Comparison of ENCODE assay signal across 11 cellular contexts in genomic region chr1:173297798-173298391, GRCh38.
DNase-seq lines count a peak whose midpoint lies in the region; ATAC-seq and TF ChIP-seq lines count a peak whose summit lies in the region.
"Had no signal": no experiment of that assay in that cellular context is flagged by ENCODE, and none has a peak within 500 bp of the region (broad histone marks: within the 10 kb centered on the region; RNA-seq: fewer than 3 reads in every experiment).

No MANE protein-coding gene starts in this region.

- H3K27ac ChIP-seq in MM.1S (ENCODE audit: low read length) (no peak overlapping the region), substantia nigra (ENCODE audit: low read depth, low read length, poor library complexity, severe bottlenecking) (no peak overlapping the region), suprapubic skin (no peak overlapping the region)

- no peak overlapping the region for H3K4me3 Mint-ChIP-seq in progenitor cell of endocrine pancreas (ENCODE audit: low read depth)

- no peaks in the 10 kb centered on the region for H3K27me3 Mint-ChIP-seq in progenitor cell of endocrine pancreas

- no peaks in the 10 kb centered on the region for H3F3A ChIP-seq in MM.1S (ENCODE audit: insufficient read depth, low read length)

- TF ChIP-seq POLR2A in suprapubic skin (IDR thresholded peaks at IDR 0.05): no peak

- H3K27me3 ChIP-seq in MM.1S (replicated peaks; ENCODE audit: insufficient read depth, low read length) (no peaks in the 10 kb centered on the region), suprapubic skin (no peaks in the 10 kb centered on the region)

- no peak for TF ChIP-seq EP300 in suprapubic skin (IDR thresholded peaks at IDR 0.05)

- H3K9me3 Mint-ChIP-seq in progenitor cell of endocrine pancreas (ENCODE audit: low read depth): no peaks in the 10 kb centered on the region

- DNase-seq in fibroblast of villous mesenchyme (ENCODE audit: low read depth): peak; percentile 64
- no peak for DNase-seq in MM.1S
- no peak for DNase-seq in substantia nigra (lab: John Stamatoyannopoulos, UW)
- no peak for DNase-seq in progenitor cell of endocrine pancreas (ENCODE audit: low spot score, unreplicated experiment)
- DNase-seq in suprapubic skin (ENCODE audit: low spot score in 2 of 2): no peak
- DNase-seq: NCI-H1436, T-helper 9 cell had no signal

- no peak for TF ChIP-seq CTCF in fibroblast of villous mesenchyme (IDR thresholded peaks at IDR 0.05; ENCODE audit: insufficient read depth, low read depth, low read length)
- TF ChIP-seq CTCF in MM.1S (IDR thresholded peaks at IDR 0.05; ENCODE audit: low read length): no peak
- TF ChIP-seq CTCF in progenitor cell of endocrine pancreas (IDR thresholded peaks at IDR 0.05; ENCODE audit: unreplicated experiment): no peak
- no peak for TF ChIP-seq CTCF in suprapubic skin (IDR thresholded peaks at IDR 0.05)

- WGBS in suprapubic skin: 66% methylated on average over 4 of the region's 4 CpGs

- no peak overlapping the region for H3K4me3 ChIP-seq in fibroblast of villous mesenchyme (ENCODE audit: low read depth, low read length)
- no peak overlapping the region for H3K4me3 ChIP-seq in MM.1S (ENCODE audit: low read length)
- no peak overlapping the region for H3K4me3 ChIP-seq in suprapubic skin
- H3K4me3 ChIP-seq: lung had no signal

- H4K20me1 ChIP-seq in MM.1S (ENCODE audit: insufficient read depth, low read length): no peaks in the 10 kb centered on the region

- H3K36me3 ChIP-seq in MM.1S (replicated peaks; ENCODE audit: insufficient read depth, low read length) (no peaks in the 10 kb centered on the region), suprapubic skin (no peaks in the 10 kb centered on the region)

- H3K79me2 ChIP-seq in MM.1S (ENCODE audit: low read length): no peaks in the 10 kb centered on the region

- no peak overlapping the region for H3K9ac ChIP-seq in MM.1S (ENCODE audit: low read length)

- peaks cover 33% of the 10 kb centered on the region for H3K4me1 Mint-ChIP-seq in progenitor cell of endocrine pancreas (ENCODE audit: low read depth)

- H3K4me2 ChIP-seq in MM.1S (ENCODE audit: low read depth, low read length): no peak overlapping the region

- no peaks in the 10 kb centered on the region for H3K9me2 ChIP-seq in MM.1S (replicated peaks; ENCODE audit: insufficient read depth, low read length)

- ATAC-seq in GM18508 (IDR thresholded peaks at IDR 0.05; ENCODE audit: insufficient read depth, unreplicated experiment) (peak; percentile 74), GM21367 (IDR thresholded peaks at IDR 0.05; ENCODE audit: unreplicated experiment) (peak; percentile 84), HG03280 (IDR thresholded peaks at IDR 0.05; ENCODE audit: unreplicated experiment) (peak; percentile 86)

- no peaks in the 10 kb centered on the region for H3K36me3 Mint-ChIP-seq in progenitor cell of endocrine pancreas (ENCODE audit: insufficient read depth)

- H3K9me3 ChIP-seq in MM.1S (replicated peaks; ENCODE audit: insufficient read depth, low read length): no peaks in the 10 kb centered on the region
- no peaks in the 10 kb centered on the region for H3K9me3 ChIP-seq in suprapubic skin

- no peak overlapping the region for H2AFZ ChIP-seq in MM.1S (ENCODE audit: low read length)

- no peak overlapping the region for H3K27ac Mint-ChIP-seq in progenitor cell of endocrine pancreas

- H3K4me1 ChIP-seq in MM.1S (ENCODE audit: low read length) (no peaks in the 10 kb centered on the region), suprapubic skin (no peaks in the 10 kb centered on the region)
